5 cellular contexts compared by ENCODE assay signal in genomic region chr5:121086671-121087070, GRCh38.
"Had no signal": no experiment of that assay in that cellular context is flagged by ENCODE, and none has a peak within 500 bp of the region (broad histone marks: within the 10 kb centered on the region; RNA-seq: fewer than 3 reads in every experiment).

No MANE protein-coding gene starts in this region.

- H3K4me3 ChIP-seq: K562 had no signal

- DNase-seq: IMR-90, KBM-7 had no signal

- H3K27ac ChIP-seq: HL-60 had no signal

- ATAC-seq: HepG2, K562 had no signal
